1 cellular context compared by ENCODE assay signal in genomic region chr7:128838981-128839731, GRCh38.
TF ChIP-seq lines count a peak whose summit lies in the region.

No MANE protein-coding gene starts in this region.

TF ChIP-seq in K562, 482 proteins besides CTCF, POLR2A, EP300 and RAD21:
- TF ChIP-seq POLR2AphosphoS2 (IDR thresholded peaks at IDR 0.05; ENCODE audit: low read length) (peak; percentile 73; the same call in 1 of the 2 replicates), PCBP2 (IDR thresholded peaks at IDR 0.05; ENCODE audit: low read depth, low read length, poor library complexity, severe bottlenecking) (no peak)
